20 cellular contexts compared by ENCODE assay signal in the genomic region with DNA sequence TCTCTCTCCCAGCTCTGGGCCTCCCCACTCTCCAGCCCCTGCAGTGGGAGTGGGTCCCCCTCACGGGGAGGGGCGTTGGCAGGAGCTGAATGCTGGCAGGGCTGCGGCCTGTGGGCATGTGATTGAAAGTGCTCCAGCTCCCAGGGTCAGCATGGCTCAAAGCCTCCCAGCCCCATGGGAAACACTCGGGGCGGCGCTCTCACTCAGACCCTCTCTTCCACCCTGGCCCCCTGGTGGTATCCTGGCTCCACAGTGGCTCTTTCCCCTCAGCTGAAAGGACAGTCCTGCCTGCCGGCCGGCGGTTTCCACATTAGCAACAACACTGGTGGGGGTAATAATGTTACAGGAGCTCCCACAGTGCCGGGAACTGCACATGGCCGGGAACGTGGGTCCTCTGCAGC. TPM values are rescaled to one million over a fixed set of nuclear protein-coding genes. Genes with fewer than 3 reads are reported as not detected.
DNase-seq lines count a peak whose midpoint lies in the region; ATAC-seq, FAIRE-seq and TF ChIP-seq lines count a peak whose summit lies in the region.
"Had no signal": no experiment of that assay in that cellular context is flagged by ENCODE, and none has a peak within 500 bp of the region (broad histone marks: within the 10 kb centered on the region; RNA-seq: fewer than 3 reads in every experiment).

No MANE protein-coding gene starts in this region.

- peak in 1 of 4 experiments; percentile 19 for TF ChIP-seq CTCF in gastroesophageal sphincter (IDR thresholded peaks at IDR 0.05)
- TF ChIP-seq CTCF in neural crest cell (conservative IDR thresholded peaks at IDR 0.05), result peak; percentile 28
- peak; percentile 39 for TF ChIP-seq CTCF in type B pancreatic cell (conservative IDR thresholded peaks at IDR 0.05)
- no peak for TF ChIP-seq CTCF in GM10248 (IDR thresholded peaks at IDR 0.05; ENCODE audit: control extremely low read depth, extremely low read depth, low read depth, missing control alignments)

- POLR2A ChIA-PET in GM10248 (lab: Yijun Ruan, JAX), result interaction anchor here (0.6 kb wide), 2 partner anchors 41 to 588 kb away, joined by 3 to 5 read pairs; no protein-coding TSS in a partner anchor

- no peak for TF ChIP-seq EP300 in gastroesophageal sphincter (IDR thresholded peaks at IDR 0.05)

- CTCF ChIA-PET in GM10248 (lab: Yijun Ruan, JAX), result interaction anchor here (0.8 to 2.6 kb wide), 3 partner anchors 9 to 18 kb away, joined by 3 to 10 read pairs (median 5); no protein-coding TSS in a partner anchor

- H3K36me3 ChIP-seq in gastroesophageal sphincter, result peaks cover 0 to 82% of the 10 kb centered on the region in 2 donors

- H3K9me3 Mint-ChIP-seq in neural crest cell, result no peaks in the 10 kb centered on the region
- H3K9me3 Mint-ChIP-seq in type B pancreatic cell, result no peaks in the 10 kb centered on the region
- H3K9me3 Mint-ChIP-seq: activated T-cell treated with anti-CD3 and anti-CD28 coated beads, Interleukin-2, amount 50 U/mL, for 4 hours; mesothelial cell of epicardium; stimulated activated naive B cell treated with anti-CD40 and anti-IgM and Interleukin-4, amounts not matched to agents 10 μg/mL and 1 μg/mL and 100 μg/mL, for 72 hours; T-helper 1 cell treated with Interleukin-12 subunit alpha and Interleukin-12 subunit beta and Interleukin-4 antibody, amounts not matched to agents 30 μg/mL and 1 μg/mL, for 36 hours had no signal

- H3K27me3 Mint-ChIP-seq in neural crest cell (ENCODE audit: low read depth) (no peaks in the 10 kb centered on the region), type B pancreatic cell (no peaks in the 10 kb centered on the region)
- H3K27me3 Mint-ChIP-seq: stimulated activated naive B cell treated with anti-CD40 and anti-IgM and Interleukin-4, amounts not matched to agents 10 μg/mL and 1 μg/mL and 100 μg/mL, for 72 hours had no signal

- H3K4me1 Mint-ChIP-seq in neural crest cell, result peaks cover 14% of the 10 kb centered on the region
- H3K4me1 Mint-ChIP-seq in type B pancreatic cell (ENCODE audit: unreplicated experiment), result peaks cover 20% of the 10 kb centered on the region

- H3K27ac ChIP-seq in angular gyrus (ENCODE audit: low read depth, low read length) (peak overlapping the region; percentile 95), gastroesophageal sphincter (peak overlapping the region in 3 of 4 donors; percentile 65 to 80 (median 78))

- H3K4me3 Mint-ChIP-seq in neural crest cell (no peak overlapping the region), type B pancreatic cell (no peak overlapping the region)
- H3K4me3 Mint-ChIP-seq: activated T-cell treated with anti-CD3 and anti-CD28 coated beads, Interleukin-2, amount 50 U/mL, for 4 hours; mesothelial cell of epicardium; stimulated activated naive B cell treated with anti-CD40 and anti-IgM and Interleukin-4, amounts not matched to agents 10 μg/mL and 1 μg/mL and 100 μg/mL, for 72 hours; T-helper 1 cell treated with Interleukin-12 subunit alpha and Interleukin-12 subunit beta and Interleukin-4 antibody, amounts not matched to agents 30 μg/mL and 1 μg/mL, for 36 hours had no signal

- H3K27me3 ChIP-seq in gastroesophageal sphincter, result no peaks in the 10 kb centered on the region

- no peaks in the 10 kb centered on the region for H3K36me3 Mint-ChIP-seq in neural crest cell (ENCODE audit: low read depth)
- peaks cover 24% of the 10 kb centered on the region for H3K36me3 Mint-ChIP-seq in type B pancreatic cell

- peaks cover 6 to 96% (median 26%) of the 10 kb centered on the region in 3 donors for H3K4me1 ChIP-seq in gastroesophageal sphincter

- no peak overlapping the region for H3K4me3 ChIP-seq in gastroesophageal sphincter

- peak; percentile 15 for ATAC-seq in gastroesophageal sphincter
- no peak for ATAC-seq in left lobe of liver
- ATAC-seq in HG03159 (IDR thresholded peaks at IDR 0.05; ENCODE audit: unreplicated experiment), result no peak
- ATAC-seq: activated T-cell treated with anti-CD3 and anti-CD28 coated beads, Interleukin-2, amount 50 U/mL, for 4 hours; esophagus mucosa; stimulated activated naive B cell treated with anti-CD40 and anti-IgM and Interleukin-4, amounts not matched to agents 10 μg/mL and 1 μg/mL and 100 μg/mL, for 72 hours had no signal

- H3K27ac Mint-ChIP-seq in neural crest cell (ENCODE audit: unreplicated experiment), result no peak overlapping the region
- H3K27ac Mint-ChIP-seq in type B pancreatic cell, result no peak overlapping the region
- H3K27ac Mint-ChIP-seq: mesothelial cell of epicardium; stimulated activated naive B cell treated with anti-CD40 and anti-IgM and Interleukin-4, amounts not matched to agents 10 μg/mL and 1 μg/mL and 100 μg/mL, for 72 hours; T-helper 1 cell treated with Interleukin-12 subunit alpha and Interleukin-12 subunit beta and Interleukin-4 antibody, amounts not matched to agents 30 μg/mL and 1 μg/mL, for 36 hours had no signal

- TF ChIP-seq POLR2A in gastroesophageal sphincter (IDR thresholded peaks at IDR 0.05) (no peak), GM12891 (IDR thresholded peaks at IDR 0.05; ENCODE audit: low read depth, low read length) (no peak)

- no peaks in the 10 kb centered on the region for H3K9me3 ChIP-seq in gastroesophageal sphincter

- no peak for FAIRE-seq in GM12891 (lab: Jason Lieb, UNC)
- FAIRE-seq: GM12892 had no signal

- no peak for DNase-seq in neural crest cell (ENCODE audit: low read depth, low spot score)
- DNase-seq in type B pancreatic cell (ENCODE audit: extremely low spot score, unreplicated experiment), result no peak
- no peak for DNase-seq in left lobe of liver (ENCODE audit: low spot score)
- no peak for DNase-seq in GM10248 (ENCODE audit: extremely low spot score)
- DNase-seq in GM12891 (ENCODE audit: insufficient read length, low spot score), result no peak
- DNase-seq: activated CD4-positive, alpha-beta T cell treated with anti-CD3 and anti-CD28 coated beads for 48 hours; activated T-cell treated with anti-CD3 and anti-CD28 coated beads, Interleukin-2, amount 50 U/mL, for 4 hours; central memory CD4-positive, alpha-beta T cell; NCI-H1436; NCI-H446; OCI-M1; stimulated activated CD4-positive, alpha-beta T cell treated with anti-CD3 and anti-CD28 coated beads, Interleukin-4, amount 100 ng/mL, for 4 hours; stimulated activated naive B cell treated with anti-CD40 and anti-IgM and Interleukin-4, amounts not matched to agents 10 μg/mL and 1 μg/mL and 100 μg/mL, for 72 hours had no signal

- 20% methylated on average over 3 of the region's 12 CpGs; no CpG with 5 or more reads in 1 of the 2 donors for WGBS in gastroesophageal sphincter (ENCODE audit: low coverage in 1 of 2), 2 donors

TF ChIP-seq in GM12891, 5 proteins besides CTCF, POLR2A, EP300 and RAD21:
- TF ChIP-seq TAF1 (IDR thresholded peaks at IDR 0.05; ENCODE audit: low read depth, low read length), result no peak
- no peak for TF ChIP-seq POLR2AphosphoS5 (IDR thresholded peaks at IDR 0.05; ENCODE audit: low read depth, low read length)
- no peak for TF ChIP-seq SPI1 (IDR thresholded peaks at IDR 0.05; ENCODE audit: low read depth, low read length)
- no peak for TF ChIP-seq POU2F2 (IDR thresholded peaks at IDR 0.05; ENCODE audit: low read depth, low read length)
- no peak for TF ChIP-seq PAX5 (IDR thresholded peaks at IDR 0.05; ENCODE audit: insufficient read depth, low read length, severe bottlenecking)

RNA-seq across cellular contexts. Expression of gene POLR3H, which starts 35.5 kb away (rescaled TPM):
- total RNA-seq in gastroesophageal sphincter (10 to 100 TPM; 17.7 to 27.0 (median 23.4) TPM), neural crest cell (54.0 and 55.5 TPM in 2 replicates), type B pancreatic cell (ENCODE audit: low replicate concordance) (40.1 and 46.6 TPM in 2 replicates), left lobe of liver (22.5 TPM)
- polyA plus RNA-seq in GM12891 (2012; ENCODE audit: low read depth, missing spikeins), result 15.7 TPM

RNA-seq across cellular contexts. Expression of gene ACO2, which starts 39.9 kb away (rescaled TPM):
- total RNA-seq in gastroesophageal sphincter (100 to 1,000 TPM; 115 to 227 (median 132) TPM), neural crest cell (71.6 and 80.6 TPM in 2 replicates), type B pancreatic cell (ENCODE audit: low replicate concordance) (107 and 142 TPM in 2 replicates), left lobe of liver (71.8 TPM)
- polyA plus RNA-seq in GM12891 (2012; ENCODE audit: low read depth, missing spikeins), result 86.0 TPM

RNA-seq across cellular contexts. Expression of gene PHF5A, which starts 40.3 kb away (rescaled TPM):
- 10 to 100 TPM; 26.7 to 44.5 (median 39.2) TPM for total RNA-seq in gastroesophageal sphincter
- 81.8 and 88.9 TPM in 2 replicates for total RNA-seq in neural crest cell
- total RNA-seq in type B pancreatic cell (ENCODE audit: low replicate concordance), result 38.2 and 54.8 TPM in 2 replicates
- total RNA-seq in left lobe of liver, result 14.6 TPM
- polyA plus RNA-seq in GM12891 (2012; ENCODE audit: low read depth, missing spikeins), result 41.2 TPM

RNA-seq across cellular contexts. Expression of gene CSDC2, which starts 52.0 kb away (rescaled TPM):
- total RNA-seq in gastroesophageal sphincter (10 to 100 TPM in 1 of 4 donors, 1 to 10 TPM in 3; 3.0 to 22.2 (median 5.8) TPM), neural crest cell (0.75 and 0.98 TPM in 2 replicates), type B pancreatic cell (ENCODE audit: low replicate concordance) (0.12 and 1.8 TPM in 2 replicates), left lobe of liver (0.88 TPM)
- polyA plus RNA-seq in GM12891 (2012; ENCODE audit: low read depth, missing spikeins), result 0.15 TPM
